ENCODE assay signal across 22 cellular contexts in the genomic region with DNA sequence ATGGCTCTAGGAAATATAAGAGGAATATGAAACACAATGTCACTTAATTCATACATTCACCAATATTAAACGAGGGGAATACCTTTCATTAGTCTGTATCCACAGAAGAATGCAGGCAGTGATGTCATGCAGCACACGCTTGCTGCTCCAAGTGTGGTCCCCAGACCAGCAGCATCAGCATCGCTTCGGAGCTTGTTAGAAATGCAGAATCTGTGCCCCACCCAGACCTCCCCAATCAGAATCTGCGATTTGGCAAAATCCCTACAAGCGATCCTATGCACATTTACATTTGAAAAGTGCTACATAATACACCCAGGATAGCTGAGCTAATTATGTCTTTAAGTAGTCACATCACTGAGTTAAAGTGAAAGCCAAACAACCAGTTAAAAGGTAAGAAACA.
"Had no signal": no experiment of that assay in that cellular context is flagged by ENCODE, and none has a peak within 500 bp of the region (broad histone marks: within the 10 kb centered on the region; RNA-seq: fewer than 3 reads in every experiment).

No MANE protein-coding gene starts in this region.

- H3K27ac ChIP-seq: brain microvascular endothelial cell, right lobe of liver, tibial artery, VCaP had no signal

- H3K27me3 ChIP-seq: brain microvascular endothelial cell, right lobe of liver, tibial artery had no signal

- DNase-seq: activated CD4-positive, alpha-beta T cell treated with anti-CD3 and anti-CD28 coated beads, Interleukin-2, amount 10 ng/mL, durations not matched to agents 7 days and 5 days; activated CD4-positive, CD25-positive, alpha-beta regulatory T cell treated with anti-CD3 and anti-CD28 coated beads, Interleukin-2, amount 50 U/mL, for 72 hours; activated CD8-positive, alpha-beta T cell treated with anti-CD3 and anti-CD28 coated beads for 36 hours; activated gamma-delta T cell; activated naive CD4-positive, alpha-beta T cell treated with anti-CD3 and anti-CD28 coated beads, Interleukin-2, amount 50 U/mL, for 16 hours; activated naive CD8-positive, alpha-beta T cell treated with anti-CD3 and anti-CD28 coated beads, Interleukin-2, amount 50 U/mL, for 24 hours; brain microvascular endothelial cell; caudate nucleus; effector CD4-positive, alpha-beta T cell; left cardiac atrium; mucosa of descending colon; nephron progenitor cell; occipital lobe; right lobe of liver; small intestine; stimulated activated CD4-positive, alpha-beta T cell treated with anti-CD3 and anti-CD28 coated beads, Interleukin-2, amount 100 ng/mL, for 24 hours; stimulated activated naive CD8-positive, alpha-beta T cell treated with anti-CD3 and anti-CD28 coated beads, Interleukin-15, amount 100 ng/mL, for 72 hours; tibial artery had no signal

- H3K4me1 ChIP-seq: right lobe of liver, tibial artery had no signal

- FAIRE-seq: endometrium, islet of Langerhans, small intestine had no signal

- H3K4me3 ChIP-seq: mucosa of descending colon, right lobe of liver, tibial artery had no signal

- H3K36me3 ChIP-seq: brain microvascular endothelial cell, right lobe of liver, tibial artery had no signal

- H3K9me3 ChIP-seq: mucosa of descending colon, right lobe of liver, tibial artery had no signal

- ATAC-seq: activated CD8-positive, alpha-beta T cell treated with anti-CD3 and anti-CD28 coated beads for 36 hours; activated naive CD8-positive, alpha-beta T cell treated with anti-CD3 and anti-CD28 coated beads, Interleukin-2, amount 50 U/mL, for 24 hours; mucosa of descending colon; right lobe of liver; stimulated activated effector memory CD8-positive, alpha-beta T cell treated with anti-CD3 and anti-CD28 coated beads, Interleukin-12 subunit alpha, Interleukin-12 subunit beta, amount 100 ng/mL, for 72 hours; stimulated activated naive CD8-positive, alpha-beta T cell treated with anti-CD3 and anti-CD28 coated beads, Interleukin-15, amount 100 ng/mL, for 72 hours had no signal
